8 cellular contexts compared by ENCODE assay signal in genomic region chr9:34664281-34665108, GRCh38.
A peak's percentile ranks its signal among the peaks of the same experiment; 100 is the strongest.
DNase-seq lines count a peak whose midpoint lies in the region; ATAC-seq and TF ChIP-seq lines count a peak whose summit lies in the region.

No MANE protein-coding gene starts in this region.

- peak; percentile 62 for ATAC-seq in HG02588 (IDR thresholded peaks at IDR 0.05; ENCODE audit: unreplicated experiment)
- peak; percentile 46 for ATAC-seq in effector memory CD8-positive, alpha-beta T cell (replicated peaks)

- peak overlapping the region; percentile 79 to 86 for H3K4me3 Mint-ChIP-seq in effector memory CD8-positive, alpha-beta T cell

- H3K27ac Mint-ChIP-seq in effector memory CD8-positive, alpha-beta T cell: peak overlapping the region; percentile 71 to 96

- CTCF ChIA-PET in GM10248 (lab: Yijun Ruan, JAX): interaction anchor here (0.7 to 8.5 kb wide), 16 partner anchors 9 to 61 kb away, joined by 3 to 84 read pairs (median 4); partner anchors contain the start of genes DCTN3, GALT, RPP25L and SIGMAR1

- peaks cover 34 to 37% of the 10 kb centered on the region in 2 donors for H3K4me1 Mint-ChIP-seq in effector memory CD8-positive, alpha-beta T cell (ENCODE audit: low read depth in 2 of 2)

- peak; percentile 92 for TF ChIP-seq CTCF in GM10248 (IDR thresholded peaks at IDR 0.05; ENCODE audit: control extremely low read depth, extremely low read depth, low read depth, missing control alignments)

- H3K9me3 Mint-ChIP-seq in effector memory CD8-positive, alpha-beta T cell: peaks cover 0 to 3% of the 10 kb centered on the region in 2 donors

- peaks cover 9% of the 10 kb centered on the region for H3K36me3 Mint-ChIP-seq in effector memory CD8-positive, alpha-beta T cell (ENCODE audit: insufficient read depth)

- H3K27me3 Mint-ChIP-seq in effector memory CD8-positive, alpha-beta T cell: no peaks in the 10 kb centered on the region

- POLR2A ChIA-PET in GM10248 (lab: Yijun Ruan, JAX): interaction anchor here (0.9 kb wide), 1 partner anchor 27 kb away, joined by 4 read pairs; the partner anchor contains the start of gene SIGMAR1

- peak; percentile 68 for DNase-seq in GM10248 (ENCODE audit: extremely low spot score)
- DNase-seq in NCI-H526 (lab: John Stamatoyannopoulos, UW): peak; percentile 56 to 82
- peak; percentile 68 to 76 for DNase-seq in activated CD4-positive, alpha-beta T cell treated with anti-CD3 and anti-CD28 coated beads, Interleukin-2, amount 50 U/mL, for 48 hours
- DNase-seq in effector memory CD8-positive, alpha-beta T cell: peak; percentile 73 to 80 (median 75)
- DNase-seq in medulla oblongata (ENCODE audit: extremely low spot score): peak; percentile 89
- peak in 2 of 3 donors; percentile 55 to 61 for DNase-seq in stimulated activated CD4-positive, alpha-beta T cell treated with anti-CD3 and anti-CD28 coated beads, TNF-alpha, amount 100 ng/mL, for 48 hours (ENCODE audit: low read depth in 3 of 3)
- no peak for DNase-seq in GF-D8 (lab: John Stamatoyannopoulos, UW)
